In the genomic region with DNA sequence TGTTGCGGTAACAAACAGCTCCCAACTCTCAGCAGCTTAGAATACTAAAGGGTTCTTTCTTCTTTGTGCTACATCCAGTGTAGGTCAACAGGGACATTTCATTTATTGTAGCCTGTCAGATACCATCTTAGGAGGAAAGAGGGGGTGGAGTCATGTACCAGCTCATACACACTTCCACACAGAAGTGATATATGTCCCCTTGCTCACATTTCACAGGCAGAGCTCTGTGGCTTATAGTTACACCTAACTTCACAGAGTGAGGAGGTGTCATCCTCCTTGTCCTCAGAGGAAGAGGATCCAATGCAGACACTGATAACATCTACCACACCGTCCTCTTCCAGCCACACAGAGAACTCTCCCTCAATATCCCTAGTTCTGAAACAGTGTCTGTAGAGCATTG, we compare ENCODE assay signal across 16 cellular contexts.
DNase-seq lines count a peak whose midpoint lies in the region; ATAC-seq, FAIRE-seq and TF ChIP-seq lines count a peak whose summit lies in the region.
"Had no signal": no experiment of that assay in that cellular context is flagged by ENCODE, and none has a peak within 500 bp of the region (broad histone marks: within the 10 kb centered on the region; RNA-seq: fewer than 3 reads in every experiment).

No MANE protein-coding gene starts in this region.

- H3K36me3 ChIP-seq in CD4-positive, CD25-positive, alpha-beta regulatory T cell (ENCODE audit: control insufficient read depth, insufficient read depth, low read length): peaks cover 16% of the 10 kb centered on the region
- H3K36me3 ChIP-seq in psoas muscle (ENCODE audit: insufficient read depth in 1 of 2, low read depth in 1 of 2): peaks cover 0 to 3% of the 10 kb centered on the region in 2 donors

- peaks cover 30% of the 10 kb centered on the region for H3K36me3 Mint-ChIP-seq in CD4-positive, CD25-positive, alpha-beta regulatory T cell
- peaks cover 2% of the 10 kb centered on the region for H3K36me3 Mint-ChIP-seq in T-helper 17 cell (ENCODE audit: low read depth)
- peaks cover 0 to 16% (median 4%) of the 10 kb centered on the region in 3 donors for H3K36me3 Mint-ChIP-seq in immature natural killer cell
- H3K36me3 Mint-ChIP-seq: IgD-negative memory B cell had no signal

- peaks cover 42% of the 10 kb centered on the region for H3K4me1 ChIP-seq in CD4-positive, CD25-positive, alpha-beta regulatory T cell (ENCODE audit: control insufficient read depth, insufficient read depth, low read length, poor library complexity, severe bottlenecking)
- peaks cover 5% of the 10 kb centered on the region for H3K4me1 ChIP-seq in psoas muscle

- peaks cover 25 to 55% (median 44%) of the 10 kb centered on the region in 4 donors for H3K4me1 Mint-ChIP-seq in CD4-positive, CD25-positive, alpha-beta regulatory T cell
- H3K4me1 Mint-ChIP-seq in T-helper 17 cell: peaks cover 41% of the 10 kb centered on the region
- H3K4me1 Mint-ChIP-seq in immature natural killer cell: peaks cover 60 to 62% of the 10 kb centered on the region in 2 donors

- peaks cover 0 to 1% (median 0%) of the 10 kb centered on the region in 7 donors for H3K9me3 Mint-ChIP-seq in CD4-positive, CD25-positive, alpha-beta regulatory T cell
- no peaks in the 10 kb centered on the region for H3K9me3 Mint-ChIP-seq in immature natural killer cell
- H3K9me3 Mint-ChIP-seq: IgD-negative memory B cell had no signal

- H3K4me3 Mint-ChIP-seq in CD4-positive, CD25-positive, alpha-beta regulatory T cell: no peak overlapping the region
- H3K4me3 Mint-ChIP-seq in T-helper 17 cell: no peak overlapping the region
- peak overlapping the region in 4 of 5 donors; percentile 12 to 31 (median 18) for H3K4me3 Mint-ChIP-seq in immature natural killer cell
- H3K4me3 Mint-ChIP-seq: B cell had no signal

- intact Hi-C loops in psoas muscle (cut with DNase I): no loop called here

- TF ChIP-seq POLR2A in GM12892 (IDR thresholded peaks at IDR 0.05; ENCODE audit: low read depth, low read length): no peak

- H3K4me3 ChIP-seq in CD4-positive, CD25-positive, alpha-beta regulatory T cell (ENCODE audit: low read depth, low read length): no peak overlapping the region
- no peak overlapping the region for H3K4me3 ChIP-seq in psoas muscle
- H3K4me3 ChIP-seq: GM12878, GM23248 had no signal

- H3K27ac ChIP-seq in CD4-positive, CD25-positive, alpha-beta regulatory T cell (ENCODE audit: insufficient read depth, low read length, poor library complexity, severe bottlenecking): no peak overlapping the region
- H3K27ac ChIP-seq in psoas muscle: no peak overlapping the region
- H3K27ac ChIP-seq: GM23248 had no signal

- no peak for ATAC-seq in CD4-positive, CD25-positive, alpha-beta regulatory T cell (ENCODE audit: low read depth in 2 of 2)
- no peak for ATAC-seq in T-helper 17 cell
- ATAC-seq in psoas muscle: no peak
- ATAC-seq: GM12878 had no signal

- no peaks in the 10 kb centered on the region for H3K27me3 Mint-ChIP-seq in CD4-positive, CD25-positive, alpha-beta regulatory T cell
- H3K27me3 Mint-ChIP-seq in T-helper 17 cell: no peaks in the 10 kb centered on the region
- H3K27me3 Mint-ChIP-seq in immature natural killer cell (ENCODE audit: low read depth in 3 of 3): peaks cover 0 to 5% (median 2%) of the 10 kb centered on the region in 3 donors
- H3K27me3 Mint-ChIP-seq: CD4-positive, alpha-beta memory T cell; IgD-negative memory B cell had no signal

- FAIRE-seq in GM12892 (lab: Jason Lieb, UNC): peak; percentile 36
- FAIRE-seq: A204.1, GM12878 had no signal

- WGBS in psoas muscle, 3 donors: 91 to 96% (median 93%) methylated on average over 2 of the region's 2 CpGs

- H3K27ac Mint-ChIP-seq in CD4-positive, CD25-positive, alpha-beta regulatory T cell: peak overlapping the region in 2 of 3 donors; percentile 5 to 46
- H3K27ac Mint-ChIP-seq in T-helper 17 cell (peak overlapping the region; percentile 92), immature natural killer cell (peak overlapping the region in 3 of 6 donors; percentile 32 to 81 (median 47))
- H3K27ac Mint-ChIP-seq: B cell had no signal

- no peaks in the 10 kb centered on the region for H3K9me3 ChIP-seq in CD4-positive, CD25-positive, alpha-beta regulatory T cell (ENCODE audit: control insufficient read depth in 2 of 2, low read length in 2 of 2)
- H3K9me3 ChIP-seq in T-helper 17 cell (ENCODE audit: control insufficient read depth, low read length, poor library complexity, severe bottlenecking) (no peaks in the 10 kb centered on the region), psoas muscle (no peaks in the 10 kb centered on the region)

- H3K27me3 ChIP-seq in CD4-positive, CD25-positive, alpha-beta regulatory T cell (ENCODE audit: control insufficient read depth, insufficient read depth, low read length): no peaks in the 10 kb centered on the region
- no peaks in the 10 kb centered on the region for H3K27me3 ChIP-seq in psoas muscle (ENCODE audit: insufficient read depth in 3 of 3, low read length in 2 of 3)

- TF ChIP-seq CTCF in psoas muscle (IDR thresholded peaks at IDR 0.05): no peak

- no peak for DNase-seq in CD4-positive, CD25-positive, alpha-beta regulatory T cell
- DNase-seq in GM12892 (ENCODE audit: insufficient read length): no peak
- no peak for DNase-seq in T-helper 17 cell
- peak in 1 of 3 donors; percentile 33 for DNase-seq in immature natural killer cell
- DNase-seq in activated naive CD4-positive, alpha-beta T cell treated with anti-CD3 and anti-CD28 coated beads, Interleukin-2, amount 50 U/mL, for 16 hours: no peak
- no peak for DNase-seq in NCI-H128 (lab: John Stamatoyannopoulos, UW; ENCODE audit: unreplicated experiment)
- DNase-seq in psoas muscle: no peak
- DNase-seq: C1 segment of cervical spinal cord; CD4-positive, alpha-beta memory T cell; DMS79; GM23248; H7 had no signal

Comparison
In these comparisons a context has a peak if more than half of its experiments do, and no peak if none do; other contexts are left out.
1. H3K4me3 Mint-ChIP-seq: peak in immature natural killer cell (4 of 5); none in CD4-positive, CD25-positive, alpha-beta regulatory T cell (0 of 4) and T-helper 17 cell (single experiment).